ENCODE assay signal across 20 cellular contexts in the genomic region with DNA sequence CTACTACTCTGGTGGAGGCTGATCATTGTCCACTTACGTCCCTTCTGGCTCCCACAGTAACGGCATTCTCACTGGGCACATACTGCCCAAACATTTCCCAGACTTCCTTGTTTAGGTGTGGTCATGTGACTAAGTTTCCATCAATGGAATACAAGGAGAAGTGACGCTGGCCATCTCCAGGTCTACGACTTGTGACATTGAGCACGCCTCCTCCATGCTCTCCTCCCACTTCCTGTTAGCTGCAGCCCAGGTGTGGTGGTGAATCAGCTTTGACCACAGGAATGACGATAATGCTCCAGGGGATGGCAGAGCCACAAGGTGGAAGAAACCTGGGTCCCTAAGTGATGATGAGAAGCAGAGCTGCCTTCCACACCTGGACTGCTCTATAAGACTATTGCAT.
DNase-seq lines count a peak whose midpoint lies in the region; ATAC-seq and TF ChIP-seq lines count a peak whose summit lies in the region.
"Had no signal": no experiment of that assay in that cellular context is flagged by ENCODE, and none has a peak within 500 bp of the region (broad histone marks: within the 10 kb centered on the region; RNA-seq: fewer than 3 reads in every experiment).

No MANE protein-coding gene starts in this region.

- no peak overlapping the region for H3K4me3 ChIP-seq in NB4 (ENCODE audit: low read depth, low read length)
- no peak overlapping the region for H3K4me3 ChIP-seq in epithelial cell of esophagus (ENCODE audit: low read length)
- H3K4me3 ChIP-seq: dorsolateral prefrontal cortex, lower lobe of right lung, pancreas, uterus had no signal

- no peak overlapping the region for H3K4me3 Mint-ChIP-seq in stimulated activated naive CD8-positive, alpha-beta T cell treated with anti-CD3 and anti-CD28 coated beads, Interleukin-15, amount 100 ng/mL, for 72 hours
- H3K4me3 Mint-ChIP-seq: activated T-cell treated with anti-CD3 and anti-CD28 coated beads, Interleukin-2, amount 50 U/mL, for 72 hours; naive thymus-derived CD8-positive, alpha-beta T cell had no signal

- H3K27ac Mint-ChIP-seq in stimulated activated naive CD8-positive, alpha-beta T cell treated with anti-CD3 and anti-CD28 coated beads, Interleukin-15, amount 100 ng/mL, for 72 hours = no peak overlapping the region
- H3K27ac Mint-ChIP-seq: activated T-cell treated with anti-CD3 and anti-CD28 coated beads, Interleukin-2, amount 50 U/mL, for 72 hours; naive thymus-derived CD8-positive, alpha-beta T cell had no signal

- no peak for TF ChIP-seq CTCF in NB4 (IDR thresholded peaks at IDR 0.05; ENCODE audit: low read depth, low read length)
- TF ChIP-seq CTCF in epithelial cell of esophagus (IDR thresholded peaks at IDR 0.05; ENCODE audit: insufficient read depth, low read depth, low read length, missing control alignments) = no peak

- no peak for DNase-seq in stimulated activated naive CD8-positive, alpha-beta T cell treated with anti-CD3 and anti-CD28 coated beads, Interleukin-15, Interleukin-2, amounts not matched to agents 100 U/mL and 50 U/mL, for 24 hours
- no peak for DNase-seq in stimulated activated naive CD8-positive, alpha-beta T cell treated with anti-CD3 and anti-CD28 coated beads, Interleukin-15, amount 100 ng/mL, for 72 hours
- peak; percentile 14 for DNase-seq in NB4 (ENCODE audit: low read depth)
- peak; percentile 78 for DNase-seq in epithelial cell of esophagus (ENCODE audit: low read depth)
- no peak for DNase-seq in COR-L47 (lab: John Stamatoyannopoulos, UW)
- no peak for DNase-seq in NCI-H524 treated with DMSO at 0.1 percent for 48 hours (lab: John Stamatoyannopoulos, UW)
- no peak for DNase-seq in NCI-H2029 (lab: John Stamatoyannopoulos, UW)
- DNase-seq: activated CD8-positive, alpha-beta memory T cell treated with anti-CD3 and anti-CD28 coated beads for 24 hours; activated T-cell treated with anti-CD3 and anti-CD28 coated beads, Interleukin-2, amount 50 U/mL, for 72 hours; dorsolateral prefrontal cortex; Kasumi-1; lower lobe of right lung; naive thymus-derived CD8-positive, alpha-beta T cell; NCI-H146; pancreas; stimulated activated CD4-positive, alpha-beta T cell treated with anti-CD3 and anti-CD28 coated beads, Interleukin-1b, Interleukin-23, amount 100 ng/mL, for 48 hours; uterus had no signal

- peaks cover 11 to 22% of the 10 kb centered on the region in 2 donors for H3K9me3 Mint-ChIP-seq in stimulated activated naive CD8-positive, alpha-beta T cell treated with anti-CD3 and anti-CD28 coated beads, Interleukin-15, amount 100 ng/mL, for 72 hours

- no peak for TF ChIP-seq POLR2A in NB4 (IDR thresholded peaks at IDR 0.05; ENCODE audit: extremely low read depth, insufficient read length)

- peaks cover 12% of the 10 kb centered on the region for H3K4me1 Mint-ChIP-seq in stimulated activated naive CD8-positive, alpha-beta T cell treated with anti-CD3 and anti-CD28 coated beads, Interleukin-15, amount 100 ng/mL, for 72 hours

- peak; percentile 32 for ATAC-seq in stimulated activated naive CD8-positive, alpha-beta T cell treated with anti-CD3 and anti-CD28 coated beads, Interleukin-15, Interleukin-2, amounts not matched to agents 100 U/mL and 50 U/mL, for 24 hours
- no peak for ATAC-seq in stimulated activated naive CD8-positive, alpha-beta T cell treated with anti-CD3 and anti-CD28 coated beads, Interleukin-15, amount 100 ng/mL, for 72 hours
- ATAC-seq in GM21825 (IDR thresholded peaks at IDR 0.05; ENCODE audit: unreplicated experiment) = no peak
- ATAC-seq: activated T-cell treated with anti-CD3 and anti-CD28 coated beads, Interleukin-2, amount 50 U/mL, for 72 hours; esophagus mucosa; lower lobe of right lung; naive thymus-derived CD8-positive, alpha-beta T cell; pancreas; Right ventricle myocardium inferior had no signal

- H3K27me3 Mint-ChIP-seq in stimulated activated naive CD8-positive, alpha-beta T cell treated with anti-CD3 and anti-CD28 coated beads, Interleukin-15, amount 100 ng/mL, for 72 hours = peaks cover 37% of the 10 kb centered on the region

Comparison
In these comparisons a context has a peak if more than half of its experiments do, and no peak if none do; other contexts are left out.
1. DNase-seq: peak in NB4 (single experiment) and epithelial cell of esophagus (single experiment); none in stimulated activated naive CD8-positive, alpha-beta T cell treated with anti-CD3 and anti-CD28 coated beads, Interleukin-15, Interleukin-2, amounts not matched to agents 100 U/mL and 50 U/mL, for 24 hours (single experiment), stimulated activated naive CD8-positive, alpha-beta T cell treated with anti-CD3 and anti-CD28 coated beads, Interleukin-15, amount 100 ng/mL, for 72 hours (0 of 2), COR-L47 (single experiment), NCI-H524 treated with DMSO at 0.1 percent for 48 hours (single experiment) and NCI-H2029 (single experiment).